In the genomic region with DNA sequence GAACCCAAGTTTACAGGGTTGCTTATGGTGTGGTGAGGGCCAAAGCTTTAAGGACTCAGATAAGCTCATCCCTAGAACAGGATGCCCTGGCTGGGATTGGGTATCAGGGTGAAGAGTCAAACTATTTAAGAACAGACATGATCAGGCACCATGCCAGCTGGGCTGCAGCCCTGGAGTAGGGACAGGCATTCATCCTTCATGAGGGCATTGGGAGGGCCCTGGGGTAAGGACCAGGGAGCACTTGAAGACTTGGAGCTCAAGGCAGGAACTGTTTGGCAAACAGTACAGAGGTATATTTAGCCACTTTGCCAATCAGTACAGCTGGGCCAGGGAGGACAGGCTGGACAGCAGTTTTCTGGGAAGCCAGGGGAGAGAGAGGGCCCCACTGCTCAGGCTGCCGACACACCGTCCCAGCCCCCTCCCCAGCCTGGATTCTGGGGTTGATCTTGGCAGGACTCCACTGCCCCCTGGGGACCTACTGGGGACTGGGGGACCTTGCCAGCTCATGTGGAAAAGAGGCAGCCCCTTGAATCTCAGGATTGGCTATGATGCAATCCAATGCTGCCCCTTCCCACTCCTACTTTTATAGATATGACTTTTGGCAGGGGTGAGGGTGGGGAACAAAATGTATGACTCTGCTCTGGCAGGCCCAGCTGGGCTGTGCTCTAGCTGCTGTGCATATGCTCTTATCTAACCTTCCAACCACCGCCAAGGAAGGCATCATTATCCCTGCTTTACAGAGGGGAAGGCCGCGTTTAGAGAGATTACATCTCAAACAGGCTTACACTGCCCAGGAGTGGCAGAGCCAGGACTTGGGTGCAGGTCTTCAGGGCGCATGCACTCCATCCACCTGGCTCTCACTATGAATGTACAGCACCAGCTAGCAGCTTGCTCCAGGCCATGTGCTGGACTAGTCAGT, we compare ENCODE assay signal across 25 cellular contexts. TPM values are rescaled to one million over a fixed set of nuclear protein-coding genes. Genes with fewer than 3 reads are reported as not detected.
DNase-seq lines count a peak whose midpoint lies in the region; ATAC-seq and TF ChIP-seq lines count a peak whose summit lies in the region.
"Had no signal": no experiment of that assay in that cellular context is flagged by ENCODE, and none has a peak within 500 bp of the region (broad histone marks: within the 10 kb centered on the region; RNA-seq: fewer than 3 reads in every experiment).

No MANE protein-coding gene starts in this region.

- no peaks in the 10 kb centered on the region for H3K9me3 ChIP-seq in right atrium auricular region
- H3K9me3 ChIP-seq: Peyer's patch had no signal

- ATAC-seq in activated T-helper 17 cell treated with anti-CD3 and anti-CD28 coated beads, Interleukin-2, amount 50 U/mL, for 72 hours (replicated peaks) = no peak
- ATAC-seq in stimulated activated naive B cell treated with anti-CD40 and anti-IgM and Interleukin-4, amounts not matched to agents 10 μg/mL and 1 μg/mL and 100 μg/mL, for 72 hours (replicated peaks) = no peak
- ATAC-seq in HG02981 (IDR thresholded peaks at IDR 0.05; ENCODE audit: unreplicated experiment) = no peak
- no peak for ATAC-seq in activated CD8-positive, alpha-beta memory T cell treated with anti-CD3 and anti-CD28 coated beads, Interleukin-2, amount 10 ng/mL, durations not matched to agents 7 days and 5 days
- ATAC-seq: A549; HCT116; naive thymus-derived CD8-positive, alpha-beta T cell had no signal

- no peak overlapping the region for H3K4me3 ChIP-seq in right atrium auricular region
- H3K4me3 ChIP-seq: A549, Peyer's patch, SK-N-MC, stomach had no signal

- H3K4me1 ChIP-seq in right atrium auricular region = peaks cover 0 to 11% of the 10 kb centered on the region in 2 donors
- H3K4me1 ChIP-seq: A549, Peyer's patch, stomach had no signal

- peak; percentile 10 for DNase-seq in activated naive CD4-positive, alpha-beta T cell treated with anti-CD3 and anti-CD28 coated beads, Interleukin-2, amount 10 ng/mL, durations not matched to agents 7 days and 5 days
- no peak for DNase-seq in activated naive CD4-positive, alpha-beta T cell treated with anti-CD3 and anti-CD28 coated beads, Interleukin-2, amount 50 U/mL, for 16 hours
- DNase-seq in right atrium auricular region (ENCODE audit: low spot score) (no peak), dermis blood vessel endothelial cell (no peak)
- DNase-seq in stimulated activated naive B cell treated with anti-CD40 and anti-IgM and Interleukin-4, amounts not matched to agents 10 μg/mL and 1 μg/mL and 100 μg/mL, for 72 hours = no peak
- no peak for DNase-seq in activated CD8-positive, alpha-beta memory T cell treated with anti-CD3 and anti-CD28 coated beads, Interleukin-2, amount 10 ng/mL, durations not matched to agents 7 days and 5 days
- DNase-seq: activated CD4-positive, alpha-beta T cell treated with anti-CD3 and anti-CD28 coated beads for 48 hours; activated T-cell treated with anti-CD3 and anti-CD28 coated beads, Interleukin-2, amount 50 U/mL, for 48 hours; cerebellar nuclear complex; foreskin fibroblast; GDM1; KG1; naive thymus-derived CD8-positive, alpha-beta T cell; NCI-H1436 treated with DMSO at 0.1 percent for 48 hours; stomach; T-helper 2 cell had no signal

- peaks cover 37% of the 10 kb centered on the region for H3K27me3 Mint-ChIP-seq in activated naive CD4-positive, alpha-beta T cell treated with anti-CD3 and anti-CD28 coated beads, Interleukin-2, amount 10 ng/mL, durations not matched to agents 7 days and 5 days
- H3K27me3 Mint-ChIP-seq in activated T-helper 17 cell treated with anti-CD3 and anti-CD28 coated beads, Interleukin-2, amount 50 U/mL, for 72 hours = peaks cover 5% of the 10 kb centered on the region
- peaks cover 13% of the 10 kb centered on the region in 2 donors for H3K27me3 Mint-ChIP-seq in stimulated activated naive B cell treated with anti-CD40 and anti-IgM and Interleukin-4, amounts not matched to agents 10 μg/mL and 1 μg/mL and 100 μg/mL, for 72 hours
- peaks cover 15% of the 10 kb centered on the region for H3K27me3 Mint-ChIP-seq in activated CD8-positive, alpha-beta memory T cell treated with anti-CD3 and anti-CD28 coated beads, Interleukin-2, amount 10 ng/mL, durations not matched to agents 7 days and 5 days

- H3K4me3 Mint-ChIP-seq in activated naive CD4-positive, alpha-beta T cell treated with anti-CD3 and anti-CD28 coated beads, Interleukin-2, amount 10 ng/mL, durations not matched to agents 7 days and 5 days = no peak overlapping the region
- no peak overlapping the region for H3K4me3 Mint-ChIP-seq in activated T-helper 17 cell treated with anti-CD3 and anti-CD28 coated beads, Interleukin-2, amount 50 U/mL, for 72 hours
- H3K4me3 Mint-ChIP-seq in stimulated activated naive B cell treated with anti-CD40 and anti-IgM and Interleukin-4, amounts not matched to agents 10 μg/mL and 1 μg/mL and 100 μg/mL, for 72 hours = no peak overlapping the region
- H3K4me3 Mint-ChIP-seq in activated CD8-positive, alpha-beta memory T cell treated with anti-CD3 and anti-CD28 coated beads, Interleukin-2, amount 10 ng/mL, durations not matched to agents 7 days and 5 days = no peak overlapping the region
- H3K4me3 Mint-ChIP-seq: mesothelial cell of epicardium; naive thymus-derived CD8-positive, alpha-beta T cell had no signal

- CTCF ChIA-PET in activated naive CD4-positive, alpha-beta T cell treated with anti-CD3 and anti-CD28 coated beads, Interleukin-2, amount 10 ng/mL, durations not matched to agents 7 days and 5 days (lab: Charles Lee) = no interaction called here
- CTCF ChIA-PET in activated CD8-positive, alpha-beta memory T cell treated with anti-CD3 and anti-CD28 coated beads, Interleukin-2, amount 10 ng/mL, durations not matched to agents 7 days and 5 days (lab: Charles Lee) = interaction anchor here (1.2 kb wide), 1 partner anchor 66 kb away, joined by 3 read pairs; no protein-coding TSS in a partner anchor

- no peaks in the 10 kb centered on the region for H3K36me3 ChIP-seq in right atrium auricular region
- H3K36me3 ChIP-seq: Peyer's patch, stomach had no signal

- peak overlapping the region; percentile 4 to 46 for H3K27ac ChIP-seq in right atrium auricular region
- H3K27ac ChIP-seq: A549, Peyer's patch, SK-N-MC, stomach had no signal

- no peaks in the 10 kb centered on the region for H3K36me3 Mint-ChIP-seq in activated naive CD4-positive, alpha-beta T cell treated with anti-CD3 and anti-CD28 coated beads, Interleukin-2, amount 10 ng/mL, durations not matched to agents 7 days and 5 days
- no peaks in the 10 kb centered on the region for H3K36me3 Mint-ChIP-seq in activated T-helper 17 cell treated with anti-CD3 and anti-CD28 coated beads, Interleukin-2, amount 50 U/mL, for 72 hours (ENCODE audit: low read depth)
- no peaks in the 10 kb centered on the region for H3K36me3 Mint-ChIP-seq in stimulated activated naive B cell treated with anti-CD40 and anti-IgM and Interleukin-4, amounts not matched to agents 10 μg/mL and 1 μg/mL and 100 μg/mL, for 72 hours
- H3K36me3 Mint-ChIP-seq in activated CD8-positive, alpha-beta memory T cell treated with anti-CD3 and anti-CD28 coated beads, Interleukin-2, amount 10 ng/mL, durations not matched to agents 7 days and 5 days = no peaks in the 10 kb centered on the region
- H3K36me3 Mint-ChIP-seq: mesothelial cell of epicardium; naive thymus-derived CD8-positive, alpha-beta T cell had no signal

- TF ChIP-seq CTCF in right atrium auricular region (IDR thresholded peaks at IDR 0.05) = no peak

- H3K4me1 Mint-ChIP-seq in activated naive CD4-positive, alpha-beta T cell treated with anti-CD3 and anti-CD28 coated beads, Interleukin-2, amount 10 ng/mL, durations not matched to agents 7 days and 5 days = no peaks in the 10 kb centered on the region
- no peaks in the 10 kb centered on the region for H3K4me1 Mint-ChIP-seq in activated T-helper 17 cell treated with anti-CD3 and anti-CD28 coated beads, Interleukin-2, amount 50 U/mL, for 72 hours
- H3K4me1 Mint-ChIP-seq in stimulated activated naive B cell treated with anti-CD40 and anti-IgM and Interleukin-4, amounts not matched to agents 10 μg/mL and 1 μg/mL and 100 μg/mL, for 72 hours = no peaks in the 10 kb centered on the region
- H3K4me1 Mint-ChIP-seq in activated CD8-positive, alpha-beta memory T cell treated with anti-CD3 and anti-CD28 coated beads, Interleukin-2, amount 10 ng/mL, durations not matched to agents 7 days and 5 days = no peaks in the 10 kb centered on the region

- H3K27me3 ChIP-seq in right atrium auricular region = no peaks in the 10 kb centered on the region
- H3K27me3 ChIP-seq: Peyer's patch, stomach had no signal

- no peak overlapping the region for H3K27ac Mint-ChIP-seq in activated naive CD4-positive, alpha-beta T cell treated with anti-CD3 and anti-CD28 coated beads, Interleukin-2, amount 10 ng/mL, durations not matched to agents 7 days and 5 days
- peak overlapping the region; percentile 20 for H3K27ac Mint-ChIP-seq in activated T-helper 17 cell treated with anti-CD3 and anti-CD28 coated beads, Interleukin-2, amount 50 U/mL, for 72 hours
- peak overlapping the region; percentile 7 for H3K27ac Mint-ChIP-seq in stimulated activated naive B cell treated with anti-CD40 and anti-IgM and Interleukin-4, amounts not matched to agents 10 μg/mL and 1 μg/mL and 100 μg/mL, for 72 hours
- no peak overlapping the region for H3K27ac Mint-ChIP-seq in activated CD8-positive, alpha-beta memory T cell treated with anti-CD3 and anti-CD28 coated beads, Interleukin-2, amount 10 ng/mL, durations not matched to agents 7 days and 5 days
- H3K27ac Mint-ChIP-seq: mesothelial cell of epicardium; naive thymus-derived CD8-positive, alpha-beta T cell had no signal

- no peaks in the 10 kb centered on the region for H3K9me3 Mint-ChIP-seq in activated naive CD4-positive, alpha-beta T cell treated with anti-CD3 and anti-CD28 coated beads, Interleukin-2, amount 10 ng/mL, durations not matched to agents 7 days and 5 days
- H3K9me3 Mint-ChIP-seq in activated T-helper 17 cell treated with anti-CD3 and anti-CD28 coated beads, Interleukin-2, amount 50 U/mL, for 72 hours = no peaks in the 10 kb centered on the region
- H3K9me3 Mint-ChIP-seq in stimulated activated naive B cell treated with anti-CD40 and anti-IgM and Interleukin-4, amounts not matched to agents 10 μg/mL and 1 μg/mL and 100 μg/mL, for 72 hours = no peaks in the 10 kb centered on the region
- H3K9me3 Mint-ChIP-seq in activated CD8-positive, alpha-beta memory T cell treated with anti-CD3 and anti-CD28 coated beads, Interleukin-2, amount 10 ng/mL, durations not matched to agents 7 days and 5 days (ENCODE audit: low read depth) = no peaks in the 10 kb centered on the region
- H3K9me3 Mint-ChIP-seq: naive thymus-derived CD8-positive, alpha-beta T cell had no signal

RNA-seq across cellular contexts. Expression of gene PLA2G4E, which starts 2.3 kb away (rescaled TPM):
- under 1 TPM in 1 of 2 donors, not detected in 1; 0.13 TPM for total RNA-seq in activated T-helper 17 cell treated with anti-CD3 and anti-CD28 coated beads, Interleukin-2, amount 50 U/mL, for 72 hours
- under 1 TPM in 1 of 2 donors, not detected in 1; 0.11 TPM for total RNA-seq in right atrium auricular region
- under 1 TPM in 1 of 2 experiments, not detected in 1; 0.05 TPM for total RNA-seq in activated CD8-positive, alpha-beta memory T cell treated with anti-CD3 and anti-CD28 coated beads, Interleukin-2, amount 10 ng/mL, durations not matched to agents 7 days and 5 days
- not detected in 2 replicates for total RNA-seq in dermis blood vessel endothelial cell
- total RNA-seq: epithelial cell of proximal tubule; mesothelial cell of epicardium; naive thymus-derived CD8-positive, alpha-beta T cell; NCI-H460; stomach had no signal

RNA-seq across cellular contexts. Expression of gene EHD4, which starts 46.2 kb away (rescaled TPM):
- total RNA-seq in activated T-helper 17 cell treated with anti-CD3 and anti-CD28 coated beads, Interleukin-2, amount 50 U/mL, for 72 hours = 10 to 100 TPM; 51.0 to 56.3 TPM
- total RNA-seq in right atrium auricular region = 10 to 100 TPM; 22.2 to 26.3 TPM
- 10 to 100 TPM; 15.6 to 19.8 TPM for total RNA-seq in activated CD8-positive, alpha-beta memory T cell treated with anti-CD3 and anti-CD28 coated beads, Interleukin-2, amount 10 ng/mL, durations not matched to agents 7 days and 5 days
- 84.4 and 128 TPM in 2 replicates for total RNA-seq in dermis blood vessel endothelial cell

Comparison
In these comparisons a context has a peak if more than half of its experiments do, and no peak if none do; other contexts are left out.
1. H3K27ac Mint-ChIP-seq: peak in activated T-helper 17 cell treated with anti-CD3 and anti-CD28 coated beads, Interleukin-2, amount 50 U/mL, for 72 hours (single experiment) and stimulated activated naive B cell treated with anti-CD40 and anti-IgM and Interleukin-4, amounts not matched to agents 10 μg/mL and 1 μg/mL and 100 μg/mL, for 72 hours (single experiment); none in activated naive CD4-positive, alpha-beta T cell treated with anti-CD3 and anti-CD28 coated beads, Interleukin-2, amount 10 ng/mL, durations not matched to agents 7 days and 5 days (single experiment) and activated CD8-positive, alpha-beta memory T cell treated with anti-CD3 and anti-CD28 coated beads, Interleukin-2, amount 10 ng/mL, durations not matched to agents 7 days and 5 days (single experiment).